ENCODE assay signal across 1 cellular context in the genomic region with DNA sequence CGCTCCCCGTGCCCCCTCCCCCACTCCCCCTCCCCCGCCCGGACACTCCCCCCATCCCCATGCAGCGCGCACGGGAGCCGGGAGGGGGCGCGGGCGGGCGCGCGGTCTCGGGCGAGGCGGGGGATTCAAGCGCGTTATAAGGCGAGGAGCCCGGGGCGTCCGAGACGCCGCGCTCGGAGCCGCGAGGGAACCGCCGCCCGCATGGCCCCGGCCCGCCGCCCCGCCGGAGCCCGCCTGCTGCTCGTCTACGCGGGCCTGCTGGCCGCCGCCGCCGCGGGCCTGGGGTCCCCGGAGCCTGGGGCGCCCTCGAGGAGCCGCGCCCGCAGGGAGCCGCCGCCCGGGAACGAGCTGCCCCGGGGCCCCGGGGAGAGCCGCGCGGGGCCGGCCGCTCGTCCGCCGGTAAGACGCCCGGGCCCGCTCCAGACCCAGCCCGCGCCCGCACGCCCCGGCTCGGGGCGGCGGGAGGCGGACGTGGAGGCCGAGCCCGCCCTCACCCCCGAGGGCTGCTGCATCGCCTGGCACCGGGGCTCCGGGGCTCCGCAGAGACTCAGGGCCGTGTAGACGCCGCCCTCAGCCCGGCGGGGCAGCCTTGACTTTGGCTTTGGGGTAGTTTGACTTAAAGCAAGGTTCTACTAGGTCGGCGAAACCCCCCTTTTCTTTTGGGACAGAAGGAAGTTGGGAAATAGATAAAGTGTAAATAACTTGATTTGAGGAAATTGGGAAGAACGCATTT.
TF ChIP-seq lines count a peak whose summit lies in the region.

A gene with protein sequence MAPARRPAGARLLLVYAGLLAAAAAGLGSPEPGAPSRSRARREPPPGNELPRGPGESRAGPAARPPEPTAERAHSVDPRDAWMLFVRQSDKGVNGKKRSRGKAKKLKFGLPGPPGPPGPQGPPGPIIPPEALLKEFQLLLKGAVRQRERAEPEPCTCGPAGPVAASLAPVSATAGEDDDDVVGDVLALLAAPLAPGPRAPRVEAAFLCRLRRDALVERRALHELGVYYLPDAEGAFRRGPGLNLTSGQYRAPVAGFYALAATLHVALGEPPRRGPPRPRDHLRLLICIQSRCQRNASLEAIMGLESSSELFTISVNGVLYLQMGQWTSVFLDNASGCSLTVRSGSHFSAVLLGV (plus strand): TSS at position 164 of the 733 bp plus-strand sequence. CDS start 38 bp downstream, at position 202.

TF ChIP-seq in K562, 482 proteins besides CTCF, POLR2A, EP300 and RAD21 (continued from another document and continues in another):
- TF ChIP-seq, protein P1, sequence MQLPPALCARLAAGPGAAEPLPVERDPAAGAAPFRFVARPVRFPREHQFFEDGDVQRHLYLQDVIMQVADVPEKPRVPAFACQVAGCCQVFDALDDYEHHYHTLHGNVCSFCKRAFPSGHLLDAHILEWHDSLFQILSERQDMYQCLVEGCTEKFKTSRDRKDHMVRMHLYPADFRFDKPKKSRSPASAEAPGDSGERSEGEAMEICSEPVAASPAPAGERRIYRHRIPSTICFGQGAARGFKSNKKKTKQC (CRISPR knock-in tag; IDR thresholded peaks at IDR 0.05), result no peak
- TF ChIP-seq ZZZ3 (IDR thresholded peaks at IDR 0.05) (no peak), HNRNPH1 (optimal IDR thresholded peaks at IDR 0.05; ENCODE audit: low read depth, low read length) (no peak), POLR3G (IDR thresholded peaks at IDR 0.05; ENCODE audit: extremely low read depth, insufficient read length, insufficient replicate concordance) (no peak), ZNF23 (CRISPR knock-in tag; IDR thresholded peaks at IDR 0.05) (no peak), YBX1 (IDR thresholded peaks at IDR 0.05) (no peak), RUNX1 (IDR thresholded peaks at IDR 0.05; ENCODE audit: low read depth) (no peak), ESRRB (CRISPR knock-in tag; IDR thresholded peaks at IDR 0.05; ENCODE audit: borderline replicate concordance) (no peak), TRIM28 (IDR thresholded peaks at IDR 0.05) (no peak), CHD1 (IDR thresholded peaks at IDR 0.05; ENCODE audit: low read length) (no peak), EWSR1 (IDR thresholded peaks at IDR 0.05; ENCODE audit: borderline replicate concordance, low read depth, partially characterized antibody) (no peak), CTBP1 (IDR thresholded peaks at IDR 0.05; ENCODE audit: borderline replicate concordance) (no peak), KLF10 (CRISPR knock-in tag; IDR thresholded peaks at IDR 0.05) (no peak), CXXC5 (CRISPR knock-in tag; IDR thresholded peaks at IDR 0.05) (peak; percentile 66), PHF8 (IDR thresholded peaks at IDR 0.05; ENCODE audit: borderline replicate concordance, low read length) (peak; percentile 34; the same call in 1 of the 2 replicates), KDM4B (IDR thresholded peaks at IDR 0.05; ENCODE audit: borderline replicate concordance in 2 of 2, low read depth in 1 of 2) (no peak), ARID1B (IDR thresholded peaks at IDR 0.05) (no peak), CBFB (CRISPR knock-in tag; IDR thresholded peaks at IDR 0.05) (no peak), DIDO1 (tag; IDR thresholded peaks at IDR 0.05; ENCODE audit: low read depth) (no peak), ZNF174 (CRISPR knock-in tag; IDR thresholded peaks at IDR 0.05) (no peak), ZNF354B (CRISPR knock-in tag; IDR thresholded peaks at IDR 0.05) (no peak), NR2F6 (CRISPR knock-in tag; IDR thresholded peaks at IDR 0.05) (no peak), ZSCAN29 (IDR thresholded peaks at IDR 0.05) (peak; percentile 99), RBFOX2 (IDR thresholded peaks at IDR 0.05; ENCODE audit: low read depth, low read length) (peak; percentile 17; the same call in 1 of the 2 replicates), MED1 (CRISPR knock-in tag; IDR thresholded peaks at IDR 0.05; ENCODE audit: borderline replicate concordance) (no peak), DPF2 (IDR thresholded peaks at IDR 0.05) (no peak), ZNF431 (CRISPR knock-in tag; IDR thresholded peaks at IDR 0.05) (no peak), BCL6 (CRISPR knock-in tag; IDR thresholded peaks at IDR 0.05) (no peak), GATAD2B (IDR thresholded peaks at IDR 0.05; ENCODE audit: borderline replicate concordance) (0 out of 2 replicates have a peak, but pooled peaks have one; percentile 51), ZBTB7A (IDR thresholded peaks at IDR 0.05; ENCODE audit: borderline replicate concordance, control insufficient read depth, low read depth, low read length) (peak; percentile 20; the same call in 1 of the 2 replicates), TARDBP (IDR thresholded peaks at IDR 0.05) (no peak), ZNF644 (tag; IDR thresholded peaks at IDR 0.05; ENCODE audit: low read depth) (no peak)
- TF ChIP-seq, protein P2, sequence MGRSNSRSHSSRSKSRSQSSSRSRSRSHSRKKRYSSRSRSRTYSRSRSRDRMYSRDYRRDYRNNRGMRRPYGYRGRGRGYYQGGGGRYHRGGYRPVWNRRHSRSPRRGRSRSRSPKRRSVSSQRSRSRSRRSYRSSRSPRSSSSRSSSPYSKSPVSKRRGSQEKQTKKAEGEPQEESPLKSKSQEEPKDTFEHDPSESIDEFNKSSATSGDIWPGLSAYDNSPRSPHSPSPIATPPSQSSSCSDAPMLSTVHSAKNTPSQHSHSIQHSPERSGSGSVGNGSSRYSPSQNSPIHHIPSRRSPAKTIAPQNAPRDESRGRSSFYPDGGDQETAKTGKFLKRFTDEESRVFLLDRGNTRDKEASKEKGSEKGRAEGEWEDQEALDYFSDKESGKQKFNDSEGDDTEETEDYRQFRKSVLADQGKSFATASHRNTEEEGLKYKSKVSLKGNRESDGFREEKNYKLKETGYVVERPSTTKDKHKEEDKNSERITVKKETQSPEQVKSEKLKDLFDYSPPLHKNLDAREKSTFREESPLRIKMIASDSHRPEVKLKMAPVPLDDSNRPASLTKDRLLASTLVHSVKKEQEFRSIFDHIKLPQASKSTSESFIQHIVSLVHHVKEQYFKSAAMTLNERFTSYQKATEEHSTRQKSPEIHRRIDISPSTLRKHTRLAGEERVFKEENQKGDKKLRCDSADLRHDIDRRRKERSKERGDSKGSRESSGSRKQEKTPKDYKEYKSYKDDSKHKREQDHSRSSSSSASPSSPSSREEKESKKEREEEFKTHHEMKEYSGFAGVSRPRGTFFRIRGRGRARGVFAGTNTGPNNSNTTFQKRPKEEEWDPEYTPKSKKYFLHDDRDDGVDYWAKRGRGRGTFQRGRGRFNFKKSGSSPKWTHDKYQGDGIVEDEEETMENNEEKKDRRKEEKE (IDR thresholded peaks at IDR 0.05; ENCODE audit: borderline replicate concordance in 1 of 2, control insufficient read depth in 1 of 2, low read depth in 2 of 2, low read length in 1 of 2), result no peak
- TF ChIP-seq, protein P3, sequence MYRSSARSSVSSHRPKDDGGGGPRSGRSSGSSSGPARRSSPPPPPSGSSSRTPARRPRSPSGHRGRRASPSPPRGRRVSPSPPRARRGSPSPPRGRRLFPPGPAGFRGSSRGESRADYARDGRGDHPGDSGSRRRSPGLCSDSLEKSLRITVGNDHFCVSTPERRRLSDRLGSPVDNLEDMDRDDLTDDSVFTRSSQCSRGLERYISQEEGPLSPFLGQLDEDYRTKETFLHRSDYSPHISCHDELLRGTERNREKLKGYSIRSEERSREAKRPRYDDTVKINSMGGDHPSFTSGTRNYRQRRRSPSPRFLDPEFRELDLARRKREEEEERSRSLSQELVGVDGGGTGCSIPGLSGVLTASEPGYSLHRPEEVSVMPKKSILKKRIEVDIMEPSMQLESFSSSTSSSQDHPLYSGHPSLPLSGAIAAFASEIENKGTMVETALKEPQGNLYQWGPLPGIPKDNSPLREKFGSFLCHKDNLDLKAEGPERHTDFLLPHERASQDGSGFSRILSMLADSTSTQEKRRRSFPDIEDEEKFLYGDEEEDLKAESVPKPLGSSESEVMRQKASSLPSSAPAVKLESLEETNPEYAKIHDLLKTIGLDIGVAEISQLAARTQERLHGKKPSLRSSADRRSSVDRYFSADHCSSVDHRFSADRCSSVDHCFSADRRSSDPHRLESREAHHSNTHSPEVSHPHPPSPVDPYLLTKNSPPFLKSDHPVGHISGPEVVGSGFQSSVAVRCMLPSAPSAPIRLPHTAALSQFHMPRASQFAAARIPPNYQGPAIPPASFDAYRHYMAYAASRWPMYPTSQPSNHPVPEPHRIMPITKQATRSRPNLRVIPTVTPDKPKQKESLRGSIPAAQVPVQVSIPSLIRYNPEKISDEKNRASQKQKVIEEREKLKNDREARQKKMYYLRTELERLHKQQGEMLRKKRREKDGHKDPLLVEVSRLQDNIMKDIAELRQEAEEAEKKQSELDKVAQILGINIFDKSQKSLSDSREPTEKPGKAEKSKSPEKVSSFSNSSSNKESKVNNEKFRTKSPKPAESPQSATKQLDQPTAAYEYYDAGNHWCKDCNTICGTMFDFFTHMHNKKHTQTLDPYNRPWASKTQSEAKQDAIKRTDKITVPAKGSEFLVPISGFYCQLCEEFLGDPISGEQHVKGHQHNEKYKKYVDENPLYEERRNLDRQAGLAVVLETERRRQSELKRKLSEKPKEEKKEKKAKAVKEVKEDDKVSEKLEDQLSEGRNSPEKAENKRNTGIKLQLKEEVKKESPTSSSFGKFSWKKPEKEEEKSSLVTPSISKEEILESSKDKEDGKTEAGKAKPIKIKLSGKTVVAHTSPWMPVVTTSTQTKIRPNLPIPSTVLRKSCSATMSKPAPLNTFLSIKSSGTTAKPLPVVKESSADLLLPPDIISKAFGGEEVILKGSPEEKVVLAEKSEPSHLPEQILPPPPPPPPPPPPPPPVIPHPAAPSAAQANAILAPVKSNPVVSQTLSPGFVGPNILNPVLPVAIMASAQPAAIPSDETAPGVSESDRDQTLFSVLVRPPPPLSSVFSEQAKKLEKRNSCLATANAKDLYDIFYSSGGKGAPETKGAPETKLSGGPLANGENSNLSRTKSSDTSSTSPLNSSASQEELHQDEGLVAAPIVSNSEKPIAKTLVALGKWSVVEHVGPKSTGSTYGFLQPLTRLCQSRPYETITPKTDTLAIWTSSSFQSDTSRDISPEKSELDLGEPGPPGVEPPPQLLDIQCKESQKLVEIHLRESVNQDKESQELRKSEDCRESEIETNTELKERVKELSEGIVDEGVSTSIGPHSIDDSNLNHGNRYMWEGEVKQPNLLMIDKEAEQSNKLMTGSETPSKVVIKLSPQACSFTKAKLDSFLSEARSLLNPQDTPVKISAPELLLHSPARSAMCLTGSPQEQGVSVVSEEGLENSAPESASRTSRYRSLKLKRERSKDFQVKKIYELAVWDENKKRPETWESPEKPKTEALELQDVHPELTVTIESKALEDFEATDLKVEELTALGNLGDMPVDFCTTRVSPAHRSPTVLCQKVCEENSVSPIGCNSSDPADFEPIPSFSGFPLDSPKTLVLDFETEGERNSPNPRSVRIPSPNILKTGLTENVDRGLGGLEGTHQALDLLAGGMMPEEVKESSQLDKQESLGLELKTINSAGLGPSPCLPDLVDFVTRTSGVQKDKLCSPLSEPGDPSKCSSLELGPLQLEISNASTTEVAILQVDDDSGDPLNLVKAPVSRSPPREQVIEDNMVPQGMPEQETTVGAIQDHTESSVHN (IDR thresholded peaks at IDR 0.05; ENCODE audit: borderline replicate concordance in 1 of 2, low read depth in 1 of 2), result no peak
- TF ChIP-seq, protein P4, sequence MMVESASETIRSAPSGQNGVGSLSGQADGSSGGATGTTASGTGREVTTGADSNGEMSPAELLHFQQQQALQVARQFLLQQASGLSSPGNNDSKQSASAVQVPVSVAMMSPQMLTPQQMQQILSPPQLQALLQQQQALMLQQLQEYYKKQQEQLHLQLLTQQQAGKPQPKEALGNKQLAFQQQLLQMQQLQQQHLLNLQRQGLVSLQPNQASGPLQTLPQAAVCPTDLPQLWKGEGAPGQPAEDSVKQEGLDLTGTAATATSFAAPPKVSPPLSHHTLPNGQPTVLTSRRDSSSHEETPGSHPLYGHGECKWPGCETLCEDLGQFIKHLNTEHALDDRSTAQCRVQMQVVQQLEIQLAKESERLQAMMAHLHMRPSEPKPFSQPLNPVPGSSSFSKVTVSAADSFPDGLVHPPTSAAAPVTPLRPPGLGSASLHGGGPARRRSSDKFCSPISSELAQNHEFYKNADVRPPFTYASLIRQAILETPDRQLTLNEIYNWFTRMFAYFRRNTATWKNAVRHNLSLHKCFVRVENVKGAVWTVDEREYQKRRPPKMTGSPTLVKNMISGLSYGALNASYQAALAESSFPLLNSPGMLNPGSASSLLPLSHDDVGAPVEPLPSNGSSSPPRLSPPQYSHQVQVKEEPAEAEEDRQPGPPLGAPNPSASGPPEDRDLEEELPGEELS (CRISPR knock-in tag; IDR thresholded peaks at IDR 0.05; ENCODE audit: borderline replicate concordance), result no peak
- TF ChIP-seq, protein P5, sequence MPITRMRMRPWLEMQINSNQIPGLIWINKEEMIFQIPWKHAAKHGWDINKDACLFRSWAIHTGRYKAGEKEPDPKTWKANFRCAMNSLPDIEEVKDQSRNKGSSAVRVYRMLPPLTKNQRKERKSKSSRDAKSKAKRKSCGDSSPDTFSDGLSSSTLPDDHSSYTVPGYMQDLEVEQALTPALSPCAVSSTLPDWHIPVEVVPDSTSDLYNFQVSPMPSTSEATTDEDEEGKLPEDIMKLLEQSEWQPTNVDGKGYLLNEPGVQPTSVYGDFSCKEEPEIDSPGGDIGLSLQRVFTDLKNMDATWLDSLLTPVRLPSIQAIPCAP (CRISPR knock-in tag; IDR thresholded peaks at IDR 0.05; ENCODE audit: borderline replicate concordance), result no peak
- TF ChIP-seq, protein P6, sequence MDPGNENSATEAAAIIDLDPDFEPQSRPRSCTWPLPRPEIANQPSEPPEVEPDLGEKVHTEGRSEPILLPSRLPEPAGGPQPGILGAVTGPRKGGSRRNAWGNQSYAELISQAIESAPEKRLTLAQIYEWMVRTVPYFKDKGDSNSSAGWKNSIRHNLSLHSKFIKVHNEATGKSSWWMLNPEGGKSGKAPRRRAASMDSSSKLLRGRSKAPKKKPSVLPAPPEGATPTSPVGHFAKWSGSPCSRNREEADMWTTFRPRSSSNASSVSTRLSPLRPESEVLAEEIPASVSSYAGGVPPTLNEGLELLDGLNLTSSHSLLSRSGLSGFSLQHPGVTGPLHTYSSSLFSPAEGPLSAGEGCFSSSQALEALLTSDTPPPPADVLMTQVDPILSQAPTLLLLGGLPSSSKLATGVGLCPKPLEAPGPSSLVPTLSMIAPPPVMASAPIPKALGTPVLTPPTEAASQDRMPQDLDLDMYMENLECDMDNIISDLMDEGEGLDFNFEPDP (CRISPR knock-in tag; IDR thresholded peaks at IDR 0.05), result no peak
- TF ChIP-seq, protein P7, sequence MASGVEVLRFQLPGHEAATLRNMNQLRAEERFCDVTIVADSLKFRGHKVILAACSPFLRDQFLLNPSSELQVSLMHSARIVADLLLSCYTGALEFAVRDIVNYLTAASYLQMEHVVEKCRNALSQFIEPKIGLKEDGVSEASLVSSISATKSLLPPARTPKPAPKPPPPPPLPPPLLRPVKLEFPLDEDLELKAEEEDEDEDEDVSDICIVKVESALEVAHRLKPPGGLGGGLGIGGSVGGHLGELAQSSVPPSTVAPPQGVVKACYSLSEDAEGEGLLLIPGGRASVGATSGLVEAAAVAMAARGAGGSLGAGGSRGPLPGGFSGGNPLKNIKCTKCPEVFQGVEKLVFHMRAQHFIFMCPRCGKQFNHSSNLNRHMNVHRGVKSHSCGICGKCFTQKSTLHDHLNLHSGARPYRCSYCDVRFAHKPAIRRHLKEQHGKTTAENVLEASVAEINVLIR (CRISPR knock-in tag; IDR thresholded peaks at IDR 0.05), result no peak
- TF ChIP-seq, protein P8, sequence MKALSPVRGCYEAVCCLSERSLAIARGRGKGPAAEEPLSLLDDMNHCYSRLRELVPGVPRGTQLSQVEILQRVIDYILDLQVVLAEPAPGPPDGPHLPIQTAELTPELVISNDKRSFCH (CRISPR knock-in tag; IDR thresholded peaks at IDR 0.05), result no peak
- TF ChIP-seq, protein P8 (tag; IDR thresholded peaks at IDR 0.05), result no peak
